ENCODE assay signal across 1 cellular context in genomic region chr4:15955670-15956069, GRCh38.
TF ChIP-seq lines count a peak whose summit lies in the region.

No MANE protein-coding gene starts in this region.

TF ChIP-seq in HCT116, 20 proteins besides CTCF, POLR2A, EP300 and RAD21:
- TF ChIP-seq REST (IDR thresholded peaks at IDR 0.05; ENCODE audit: low read depth): no peak
- no peak for TF ChIP-seq ZBTB33 (IDR thresholded peaks at IDR 0.05; ENCODE audit: extremely low read depth, insufficient replicate concordance, low read length)
- TF ChIP-seq ZNF274 (IDR thresholded peaks at IDR 0.05; ENCODE audit: low read depth, low read length): no peak
- no peak for TF ChIP-seq FOSL1 (IDR thresholded peaks at IDR 0.05; ENCODE audit: low read depth)
- no peak for TF ChIP-seq EZH2 (IDR thresholded peaks at IDR 0.05)
- no peak for TF ChIP-seq ELF1 (IDR thresholded peaks at IDR 0.05; ENCODE audit: borderline replicate concordance, low read depth)
- TF ChIP-seq EZH2phosphoT487 (IDR thresholded peaks at IDR 0.05; ENCODE audit: borderline replicate concordance): no peak
- TF ChIP-seq CEBPB (IDR thresholded peaks at IDR 0.05; ENCODE audit: low read depth): no peak
- no peak for TF ChIP-seq TCF7L2 (IDR thresholded peaks at IDR 0.05; ENCODE audit: borderline replicate concordance, extremely low read depth, insufficient read depth, insufficient read length)
- TF ChIP-seq ATF3 (IDR thresholded peaks at IDR 0.05): no peak
